In genomic region chr7:65981965-65982792, GRCh38 we compare ENCODE assay signal across 1 cellular context.
TF ChIP-seq lines count a peak whose summit lies in the region.

TSS of gene GUSB (minus strand) at chr7:65982213. CDS start at chr7:65982183, 30 bp downstream.

TF ChIP-seq in K562, 482 proteins besides CTCF, POLR2A, EP300 and RAD21 (continued from another document and continues in another):
- TF ChIP-seq THRB (CRISPR knock-in tag; conservative IDR thresholded peaks at IDR 0.05) (no peak), ZNF316 (IDR thresholded peaks at IDR 0.05) (no peak), ZNF717 (CRISPR knock-in tag; IDR thresholded peaks at IDR 0.05) (no peak), BMI1 (IDR thresholded peaks at IDR 0.05; ENCODE audit: low read length) (no peak), HES1 (IDR thresholded peaks at IDR 0.05; ENCODE audit: low read depth) (no peak), SETDB1 (IDR thresholded peaks at IDR 0.05; ENCODE audit: low read length) (no peak), ZNF253 (CRISPR knock-in tag; conservative IDR thresholded peaks at IDR 0.05) (no peak), ETV1 (tag; conservative IDR thresholded peaks at IDR 0.05; ENCODE audit: low read depth) (no peak), MEF2D (tag; conservative IDR thresholded peaks at IDR 0.05; ENCODE audit: low read depth) (no peak), RBM17 (IDR thresholded peaks at IDR 0.05; ENCODE audit: borderline replicate concordance, low read depth, low read length) (no peak), GTF2F1 (IDR thresholded peaks at IDR 0.05; ENCODE audit: low read depth, low read length) (peak; percentile 71), POLR2AphosphoS2 (IDR thresholded peaks at IDR 0.05; ENCODE audit: low read length) (no peak), EWSR1 (IDR thresholded peaks at IDR 0.05; ENCODE audit: borderline replicate concordance, low read depth, partially characterized antibody) (no peak), TCFL5 (CRISPR knock-in tag; conservative IDR thresholded peaks at IDR 0.05) (no peak), TCF7L2 (IDR thresholded peaks at IDR 0.05; ENCODE audit: low read depth, low read length) (no peak), ZNF431 (CRISPR knock-in tag; IDR thresholded peaks at IDR 0.05) (0 out of 2 replicates have a peak, but pooled peaks have one; percentile 27), NCOA2 (IDR thresholded peaks at IDR 0.05; ENCODE audit: partially characterized antibody in 2 of 2) (no peak), RBFOX2 (IDR thresholded peaks at IDR 0.05; ENCODE audit: low read depth, low read length) (peak; percentile 98), STAG1 (CRISPR knock-in tag; IDR thresholded peaks at IDR 0.05; ENCODE audit: borderline replicate concordance) (no peak), ZBTB12 (CRISPR knock-in tag; IDR thresholded peaks at IDR 0.05) (peak; percentile 96), TRIM24 (IDR thresholded peaks at IDR 0.05) (peak in 1 of 2 experiments; percentile 73; a peak in 1 of 4 replicates), PPARD (CRISPR knock-in tag; IDR thresholded peaks at IDR 0.05) (no peak), SREBF1 (IDR thresholded peaks at IDR 0.05; ENCODE audit: borderline replicate concordance, low read depth, low read length) (no peak; the same call in 1 of the 2 replicates), MTA1 (IDR thresholded peaks at IDR 0.05; ENCODE audit: borderline replicate concordance) (peak; percentile 89), ATF6 (CRISPR knock-in tag; IDR thresholded peaks at IDR 0.05) (peak; percentile 91; the same call in 1 of the 2 replicates), KDM5B (IDR thresholded peaks at IDR 0.05; ENCODE audit: insufficient replicate concordance, low read depth, low read length) (peak; percentile 78), DPF2 (IDR thresholded peaks at IDR 0.05) (no peak), THRAP3 (IDR thresholded peaks at IDR 0.05; ENCODE audit: borderline replicate concordance) (no peak), ESRRB (CRISPR knock-in tag; IDR thresholded peaks at IDR 0.05; ENCODE audit: borderline replicate concordance) (no peak), CBFB (CRISPR knock-in tag; IDR thresholded peaks at IDR 0.05) (peak; percentile 91), MAFK (IDR thresholded peaks at IDR 0.05; ENCODE audit: low read length) (no peak), HDAC6 (IDR thresholded peaks at IDR 0.05; ENCODE audit: low read depth, low read length) (no peak), NCOA4 (IDR thresholded peaks at IDR 0.05; ENCODE audit: partially characterized antibody) (no peak), CBX2 (IDR thresholded peaks at IDR 0.05; ENCODE audit: insufficient read depth, low read length, poor library complexity, severe bottlenecking) (no peak), ZNF668 (CRISPR knock-in tag; IDR thresholded peaks at IDR 0.05) (0 out of 2 replicates have a peak, but pooled peaks have one; percentile 39), ATF3 (IDR thresholded peaks at IDR 0.05) (no peak; the same call in 1 of the 2 replicates), ATF3 (CRISPR knock-in tag; conservative IDR thresholded peaks at IDR 0.05) (peak; percentile 98; the same call in 1 of the 2 replicates), CCAR2 (IDR thresholded peaks at IDR 0.05; ENCODE audit: low read depth, low read length) (no peak), TARDBP (IDR thresholded peaks at IDR 0.05) (peak; percentile 34; the same call in 1 of the 2 replicates), ZNF75A (CRISPR knock-in tag; IDR thresholded peaks at IDR 0.05) (no peak), ZBTB43 (CRISPR knock-in tag; IDR thresholded peaks at IDR 0.05) (peak; percentile 32; the same call in 1 of the 2 replicates), CHAMP1 (IDR thresholded peaks at IDR 0.05) (peak; percentile 76), ZNF184 (CRISPR knock-in tag; IDR thresholded peaks at IDR 0.05) (no peak), ZNF41 (CRISPR knock-in tag; conservative IDR thresholded peaks at IDR 0.05) (no peak), GATAD2B (IDR thresholded peaks at IDR 0.05; ENCODE audit: borderline replicate concordance) (peak; percentile 95), KLF6 (CRISPR knock-in tag; IDR thresholded peaks at IDR 0.05; ENCODE audit: borderline replicate concordance) (no peak; the same call in 1 of the 2 replicates)
- TF ChIP-seq, protein P1, sequence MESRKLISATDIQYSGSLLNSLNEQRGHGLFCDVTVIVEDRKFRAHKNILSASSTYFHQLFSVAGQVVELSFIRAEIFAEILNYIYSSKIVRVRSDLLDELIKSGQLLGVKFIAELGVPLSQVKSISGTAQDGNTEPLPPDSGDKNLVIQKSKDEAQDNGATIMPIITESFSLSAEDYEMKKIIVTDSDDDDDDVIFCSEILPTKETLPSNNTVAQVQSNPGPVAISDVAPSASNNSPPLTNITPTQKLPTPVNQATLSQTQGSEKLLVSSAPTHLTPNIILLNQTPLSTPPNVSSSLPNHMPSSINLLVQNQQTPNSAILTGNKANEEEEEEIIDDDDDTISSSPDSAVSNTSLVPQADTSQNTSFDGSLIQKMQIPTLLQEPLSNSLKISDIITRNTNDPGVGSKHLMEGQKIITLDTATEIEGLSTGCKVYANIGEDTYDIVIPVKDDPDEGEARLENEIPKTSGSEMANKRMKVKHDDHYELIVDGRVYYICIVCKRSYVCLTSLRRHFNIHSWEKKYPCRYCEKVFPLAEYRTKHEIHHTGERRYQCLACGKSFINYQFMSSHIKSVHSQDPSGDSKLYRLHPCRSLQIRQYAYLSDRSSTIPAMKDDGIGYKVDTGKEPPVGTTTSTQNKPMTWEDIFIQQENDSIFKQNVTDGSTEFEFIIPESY (CRISPR knock-in tag; IDR thresholded peaks at IDR 0.05) = peak; percentile 56; the same call in 1 of the 2 replicates
- TF ChIP-seq, protein P2, sequence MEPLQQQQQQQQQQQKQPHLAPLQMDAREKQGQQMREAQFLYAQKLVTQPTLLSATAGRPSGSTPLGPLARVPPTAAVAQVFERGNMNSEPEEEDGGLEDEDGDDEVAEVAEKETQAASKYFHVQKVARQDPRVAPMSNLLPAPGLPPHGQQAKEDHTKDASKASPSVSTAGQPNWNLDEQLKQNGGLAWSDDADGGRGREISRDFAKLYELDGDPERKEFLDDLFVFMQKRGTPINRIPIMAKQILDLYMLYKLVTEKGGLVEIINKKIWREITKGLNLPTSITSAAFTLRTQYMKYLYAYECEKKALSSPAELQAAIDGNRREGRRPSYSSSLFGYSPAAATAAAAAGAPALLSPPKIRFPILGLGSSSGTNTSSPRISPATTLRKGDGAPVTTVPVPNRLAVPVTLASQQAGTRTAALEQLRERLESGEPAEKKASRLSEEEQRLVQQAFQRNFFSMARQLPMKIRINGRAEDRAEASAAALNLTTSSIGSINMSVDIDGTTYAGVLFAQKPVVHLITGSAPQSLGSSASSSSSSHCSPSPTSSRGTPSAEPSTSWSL (CRISPR knock-in tag; IDR thresholded peaks at IDR 0.05; ENCODE audit: borderline replicate concordance) = no peak
- TF ChIP-seq, protein P3, sequence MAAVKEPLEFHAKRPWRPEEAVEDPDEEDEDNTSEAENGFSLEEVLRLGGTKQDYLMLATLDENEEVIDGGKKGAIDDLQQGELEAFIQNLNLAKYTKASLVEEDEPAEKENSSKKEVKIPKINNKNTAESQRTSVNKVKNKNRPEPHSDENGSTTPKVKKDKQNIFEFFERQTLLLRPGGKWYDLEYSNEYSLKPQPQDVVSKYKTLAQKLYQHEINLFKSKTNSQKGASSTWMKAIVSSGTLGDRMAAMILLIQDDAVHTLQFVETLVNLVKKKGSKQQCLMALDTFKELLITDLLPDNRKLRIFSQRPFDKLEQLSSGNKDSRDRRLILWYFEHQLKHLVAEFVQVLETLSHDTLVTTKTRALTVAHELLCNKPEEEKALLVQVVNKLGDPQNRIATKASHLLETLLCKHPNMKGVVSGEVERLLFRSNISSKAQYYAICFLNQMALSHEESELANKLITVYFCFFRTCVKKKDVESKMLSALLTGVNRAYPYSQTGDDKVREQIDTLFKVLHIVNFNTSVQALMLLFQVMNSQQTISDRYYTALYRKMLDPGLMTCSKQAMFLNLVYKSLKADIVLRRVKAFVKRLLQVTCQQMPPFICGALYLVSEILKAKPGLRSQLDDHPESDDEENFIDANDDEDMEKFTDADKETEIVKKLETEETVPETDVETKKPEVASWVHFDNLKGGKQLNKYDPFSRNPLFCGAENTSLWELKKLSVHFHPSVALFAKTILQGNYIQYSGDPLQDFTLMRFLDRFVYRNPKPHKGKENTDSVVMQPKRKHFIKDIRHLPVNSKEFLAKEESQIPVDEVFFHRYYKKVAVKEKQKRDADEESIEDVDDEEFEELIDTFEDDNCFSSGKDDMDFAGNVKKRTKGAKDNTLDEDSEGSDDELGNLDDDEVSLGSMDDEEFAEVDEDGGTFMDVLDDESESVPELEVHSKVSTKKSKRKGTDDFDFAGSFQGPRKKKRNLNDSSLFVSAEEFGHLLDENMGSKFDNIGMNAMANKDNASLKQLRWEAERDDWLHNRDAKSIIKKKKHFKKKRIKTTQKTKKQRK (IDR thresholded peaks at IDR 0.05; ENCODE audit: borderline replicate concordance, low read depth, low read length) = no peak
